In the genomic region with DNA sequence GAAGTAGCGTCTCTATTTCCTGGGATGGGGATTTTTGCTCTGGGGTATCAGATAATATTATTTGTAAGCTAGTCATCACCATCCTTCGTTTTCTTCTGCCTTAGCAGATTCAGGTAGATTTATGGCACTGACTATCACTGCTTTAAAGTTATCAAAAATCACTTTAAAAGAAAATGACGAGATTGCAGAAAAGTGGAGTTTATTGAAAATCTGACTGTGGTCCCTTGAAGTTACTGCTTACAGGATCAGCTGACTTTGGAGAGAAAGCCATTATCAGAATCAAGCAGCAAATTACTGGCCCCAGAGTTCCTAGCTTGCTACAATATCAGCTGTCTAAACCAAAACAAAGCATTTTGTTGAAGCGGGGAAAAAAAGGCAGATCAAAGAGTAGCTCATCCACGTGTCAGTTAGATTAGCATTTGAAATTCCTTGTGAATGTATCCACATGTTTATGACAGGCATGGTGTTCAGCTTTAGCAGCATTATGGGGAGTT, we compare ENCODE assay signal across 1 cellular context.
TF ChIP-seq lines count a peak whose summit lies in the region.

No MANE protein-coding gene starts in this region.

TF ChIP-seq in HepG2, 621 proteins besides CTCF, POLR2A, EP300 and RAD21 (continued from another document):
- TF ChIP-seq, protein P1, sequence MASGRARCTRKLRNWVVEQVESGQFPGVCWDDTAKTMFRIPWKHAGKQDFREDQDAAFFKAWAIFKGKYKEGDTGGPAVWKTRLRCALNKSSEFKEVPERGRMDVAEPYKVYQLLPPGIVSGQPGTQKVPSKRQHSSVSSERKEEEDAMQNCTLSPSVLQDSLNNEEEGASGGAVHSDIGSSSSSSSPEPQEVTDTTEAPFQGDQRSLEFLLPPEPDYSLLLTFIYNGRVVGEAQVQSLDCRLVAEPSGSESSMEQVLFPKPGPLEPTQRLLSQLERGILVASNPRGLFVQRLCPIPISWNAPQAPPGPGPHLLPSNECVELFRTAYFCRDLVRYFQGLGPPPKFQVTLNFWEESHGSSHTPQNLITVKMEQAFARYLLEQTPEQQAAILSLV (CRISPR knock-in tag; IDR thresholded peaks at IDR 0.05; ENCODE audit: borderline replicate concordance) = no peak
- no peak for TF ChIP-seq KDM5A (IDR thresholded peaks at IDR 0.05; ENCODE audit: borderline replicate concordance, low read length)
- TF ChIP-seq SIX4 (CRISPR knock-in tag; IDR thresholded peaks at IDR 0.05) = no peak
- no peak for TF ChIP-seq ZKSCAN8 (CRISPR knock-in tag; IDR thresholded peaks at IDR 0.05; ENCODE audit: borderline replicate concordance)
- TF ChIP-seq, protein P2, sequence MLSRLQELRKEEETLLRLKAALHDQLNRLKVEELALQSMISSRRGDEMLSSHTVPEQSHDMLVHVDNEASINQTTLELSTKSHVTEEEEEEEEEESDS (CRISPR knock-in tag; IDR thresholded peaks at IDR 0.05; ENCODE audit: borderline replicate concordance) = no peak
- no peak for TF ChIP-seq SSRP1 (CRISPR knock-in tag; IDR thresholded peaks at IDR 0.05)
- peak; percentile 55 for TF ChIP-seq MAFF (IDR thresholded peaks at IDR 0.05; ENCODE audit: low read depth, low read length)
- peak; percentile 71; the same call in 1 of the 2 replicates for TF ChIP-seq SOX5 (CRISPR knock-in tag; IDR thresholded peaks at IDR 0.05; ENCODE audit: borderline replicate concordance)
- no peak for TF ChIP-seq NBN (conservative IDR thresholded peaks at IDR 0.05)
- 0 out of 2 replicates have a peak, but pooled peaks have one; percentile 73 for TF ChIP-seq ZNF468 (CRISPR knock-in tag; IDR thresholded peaks at IDR 0.05)
- TF ChIP-seq ASH2L (IDR thresholded peaks at IDR 0.05; ENCODE audit: insufficient read length, low read depth, low read length) = no peak
- TF ChIP-seq TAF15 (IDR thresholded peaks at IDR 0.05; ENCODE audit: low read depth, low read length, poor library complexity, severe bottlenecking) = no peak
- TF ChIP-seq SP4 (CRISPR knock-in tag; IDR thresholded peaks at IDR 0.05) = no peak
- TF ChIP-seq YY1 (IDR thresholded peaks at IDR 0.05; ENCODE audit: insufficient read depth, insufficient replicate concordance, low read depth, low read length) = no peak
- peak; percentile 54; the same call in 1 of the 2 replicates for TF ChIP-seq TGIF2 (CRISPR knock-in tag; IDR thresholded peaks at IDR 0.05)
- TF ChIP-seq ZNF674 (CRISPR knock-in tag; IDR thresholded peaks at IDR 0.05; ENCODE audit: low read depth) = 0 out of 2 replicates have a peak, but pooled peaks have one; percentile 35
- peak; percentile 29; the same call in 1 of the 2 replicates for TF ChIP-seq TCF7 (IDR thresholded peaks at IDR 0.05; ENCODE audit: low read depth)
- peak; percentile 69; the same call in 1 of the 2 replicates for TF ChIP-seq CEBPG (CRISPR knock-in tag; IDR thresholded peaks at IDR 0.05)
- 0 out of 2 replicates have a peak, but pooled peaks have one; percentile 11 for TF ChIP-seq ZNF607 (CRISPR knock-in tag; IDR thresholded peaks at IDR 0.05; ENCODE audit: borderline replicate concordance)
- TF ChIP-seq ZBTB3 (CRISPR knock-in tag; IDR thresholded peaks at IDR 0.05; ENCODE audit: borderline replicate concordance, low read depth) = no peak
